9 cellular contexts compared by ENCODE assay signal in the genomic region with DNA sequence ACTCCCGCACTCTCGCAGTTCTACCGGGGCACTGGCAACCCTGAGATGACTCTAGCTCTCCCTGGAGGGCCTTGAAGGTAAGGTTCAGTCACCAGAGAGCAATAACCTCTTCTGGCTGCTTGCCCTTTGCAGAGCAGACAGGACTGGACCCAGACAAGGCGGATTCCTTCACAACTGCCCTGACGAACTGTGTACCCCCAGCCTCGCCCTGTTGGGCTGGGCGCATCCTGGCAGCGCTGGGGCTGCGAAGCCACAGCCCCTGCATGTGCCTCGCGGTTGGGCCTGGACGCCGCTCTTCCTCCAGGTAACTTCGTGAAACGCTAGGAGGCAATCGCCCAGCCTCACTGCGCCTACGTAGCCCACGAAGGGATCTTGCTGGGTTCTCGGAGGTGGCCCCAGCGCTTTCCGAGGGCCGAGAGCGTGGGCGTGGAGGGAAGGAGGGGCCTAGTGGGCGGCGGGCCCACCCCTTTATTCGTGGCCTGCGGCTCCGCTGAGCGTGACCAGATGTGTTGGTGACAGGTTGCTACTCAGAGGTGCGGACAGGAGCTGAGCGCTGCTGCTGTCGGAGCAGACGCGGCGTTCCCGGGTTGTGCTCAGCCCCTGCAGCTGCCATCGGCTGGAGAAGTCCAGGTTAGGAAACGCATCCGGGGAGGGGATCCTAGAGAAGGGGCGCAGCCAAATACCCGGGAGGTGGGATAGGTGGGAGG. TPM values are rescaled to one million over a fixed set of nuclear protein-coding genes. Genes with fewer than 3 reads are reported as not detected.
DNase-seq lines count a peak whose midpoint lies in the region; ATAC-seq and TF ChIP-seq lines count a peak whose summit lies in the region.
"Had no signal": no experiment of that assay in that cellular context is flagged by ENCODE, and none has a peak within 500 bp of the region (broad histone marks: within the 10 kb centered on the region; RNA-seq: fewer than 3 reads in every experiment).

No MANE protein-coding gene starts in this region.

- peaks cover 25% of the 10 kb centered on the region for H3K4me1 ChIP-seq in left ventricle myocardium inferior
- no peaks in the 10 kb centered on the region for H3K4me1 ChIP-seq in smooth muscle cell (ENCODE audit: low read depth)

- peak overlapping the region; percentile 81 to 90 (median 84) for H3K4me3 Mint-ChIP-seq in IgD-negative memory B cell
- H3K4me3 Mint-ChIP-seq in activated T-cell treated with anti-CD3 and anti-CD28 coated beads, Interleukin-2, amount 50 U/mL, for 72 hours, result peak overlapping the region; percentile 79 to 90

- no peaks in the 10 kb centered on the region for H3K36me3 Mint-ChIP-seq in IgD-negative memory B cell
- H3K36me3 Mint-ChIP-seq in activated T-cell treated with anti-CD3 and anti-CD28 coated beads, Interleukin-2, amount 50 U/mL, for 72 hours (ENCODE audit: insufficient read depth in 2 of 2), result peaks cover 0 to 1% of the 10 kb centered on the region in 2 donors

- H3K4me1 Mint-ChIP-seq in IgD-negative memory B cell, result peaks cover 0 to 4% (median 2%) of the 10 kb centered on the region in 3 donors
- peaks cover 10% of the 10 kb centered on the region for H3K4me1 Mint-ChIP-seq in activated T-cell treated with anti-CD3 and anti-CD28 coated beads, Interleukin-2, amount 50 U/mL, for 72 hours (ENCODE audit: low read depth)

- no peak overlapping the region for H3K9ac ChIP-seq in smooth muscle cell (ENCODE audit: low read depth)

- H3K9me3 ChIP-seq in left ventricle myocardium inferior (replicated peaks) (no peaks in the 10 kb centered on the region), smooth muscle cell (replicated peaks; ENCODE audit: low read depth) (no peaks in the 10 kb centered on the region)
- H3K9me3 ChIP-seq: neutrophil had no signal

- no peak overlapping the region for H2AFZ ChIP-seq in smooth muscle cell (ENCODE audit: low read depth)

- H3K27me3 Mint-ChIP-seq in IgD-negative memory B cell, result peaks cover 8% of the 10 kb centered on the region
- peaks cover 26% of the 10 kb centered on the region for H3K27me3 Mint-ChIP-seq in activated T-cell treated with anti-CD3 and anti-CD28 coated beads, Interleukin-2, amount 50 U/mL, for 72 hours (ENCODE audit: low read depth)

- ATAC-seq in activated T-cell treated with anti-CD3 and anti-CD28 coated beads, Interleukin-2, amount 50 U/mL, for 72 hours (replicated peaks in 1 of 2), result peak; percentile 18 to 21
- no peak for ATAC-seq in GM21529 (IDR thresholded peaks at IDR 0.05; ENCODE audit: unreplicated experiment)

- no peaks in the 10 kb centered on the region for H3K9me3 Mint-ChIP-seq in IgD-negative memory B cell
- no peaks in the 10 kb centered on the region for H3K9me3 Mint-ChIP-seq in activated T-cell treated with anti-CD3 and anti-CD28 coated beads, Interleukin-2, amount 50 U/mL, for 72 hours

- H3K4me3 ChIP-seq in left ventricle myocardium inferior (peak overlapping the region; percentile 73), smooth muscle cell (peak overlapping the region; percentile 16)

- H3K27ac Mint-ChIP-seq in IgD-negative memory B cell, result peak overlapping the region in 1 of 3 donors; percentile 22
- H3K27ac Mint-ChIP-seq in activated T-cell treated with anti-CD3 and anti-CD28 coated beads, Interleukin-2, amount 50 U/mL, for 72 hours, result no peak overlapping the region

- H3K27ac ChIP-seq in left ventricle myocardium inferior (replicated peaks) (no peak overlapping the region), smooth muscle cell (ENCODE audit: low read depth) (no peak overlapping the region)
- H3K27ac ChIP-seq: neutrophil had no signal

- intact Hi-C loops in left ventricle myocardium inferior (cut with micrococcal nuclease), result no loop called here

- peaks cover 7% of the 10 kb centered on the region for H3K27me3 ChIP-seq in left ventricle myocardium inferior (ENCODE audit: low read depth)
- H3K27me3 ChIP-seq in smooth muscle cell (ENCODE audit: low read depth), result peaks cover 29% of the 10 kb centered on the region

- no peaks in the 10 kb centered on the region for H3F3A ChIP-seq in smooth muscle cell (ENCODE audit: low read depth)

- H3K4me2 ChIP-seq in smooth muscle cell, result peak overlapping the region; percentile 82

- peak; percentile 35 to 51 for DNase-seq in activated T-cell treated with anti-CD3 and anti-CD28 coated beads, Interleukin-2, amount 50 U/mL, for 72 hours
- DNase-seq in left ventricle myocardium inferior (no peak), smooth muscle cell (lab: John Stamatoyannopoulos, UW; ENCODE audit: unreplicated experiment) (no peak), AG20443 (ENCODE audit: low spot score) (no peak), NCI-H1417 treated with DMSO at 0.1 percent for 48 hours (lab: John Stamatoyannopoulos, UW) (no peak), GM19238 (ENCODE audit: insufficient read length, low spot score) (no peak)

- H3K36me3 ChIP-seq in left ventricle myocardium inferior (no peaks in the 10 kb centered on the region), smooth muscle cell (ENCODE audit: low read depth) (no peaks in the 10 kb centered on the region)
- H3K36me3 ChIP-seq: neutrophil had no signal

- no peak for TF ChIP-seq CTCF in left ventricle myocardium inferior (IDR thresholded peaks at IDR 0.05; ENCODE audit: borderline replicate concordance)
- no peak for TF ChIP-seq CTCF in smooth muscle cell (IDR thresholded peaks at IDR 0.05; ENCODE audit: borderline replicate concordance, insufficient read depth, poor library complexity, severe bottlenecking)

- no peaks in the 10 kb centered on the region for H3K79me2 ChIP-seq in smooth muscle cell (ENCODE audit: low read depth)

- H4K20me1 ChIP-seq in smooth muscle cell (ENCODE audit: low read depth), result no peaks in the 10 kb centered on the region

- WGBS in smooth muscle cell (ENCODE audit: low lambda C conversion rate), result 49% methylated on average over 43 of the region's 43 CpGs

RNA-seq across cellular contexts. Expression of a gene that starts 1.9 kb away (rescaled TPM):
- 0.80 TPM for polyA plus RNA-seq in IgD-negative memory B cell
- 1 to 10 TPM; 2.7 to 3.4 TPM for total RNA-seq in activated T-cell treated with anti-CD3 and anti-CD28 coated beads, Interleukin-2, amount 50 U/mL, for 72 hours
- total RNA-seq in left ventricle myocardium inferior, result 1.8 TPM
- total RNA-seq in smooth muscle cell, result 0.99 and 2.4 TPM in 2 replicates
- polyA plus RNA-seq in smooth muscle cell, result 3.8 and 4.7 TPM in 2 replicates

Comparison
In these comparisons a context has a peak if more than half of its experiments do, and no peak if none do; other contexts are left out.
1. DNase-seq: peak in activated T-cell treated with anti-CD3 and anti-CD28 coated beads, Interleukin-2, amount 50 U/mL, for 72 hours (2 of 2); none in left ventricle myocardium inferior (single experiment), smooth muscle cell (single experiment), AG20443 (single experiment), NCI-H1417 treated with DMSO at 0.1 percent for 48 hours (single experiment) and GM19238 (single experiment).